In genomic region chr2:226882606-226883005, GRCh38 we compare ENCODE assay signal across 12 cellular contexts. TPM values are rescaled to one million over a fixed set of nuclear protein-coding genes. Genes with fewer than 3 reads are reported as not detected.
DNase-seq lines count a peak whose midpoint lies in the region; ATAC-seq and TF ChIP-seq lines count a peak whose summit lies in the region.
"Had no signal": no experiment of that assay in that cellular context is flagged by ENCODE, and none has a peak within 500 bp of the region (broad histone marks: within the 10 kb centered on the region; RNA-seq: fewer than 3 reads in every experiment).

No MANE protein-coding gene starts in this region.

- ATAC-seq in PC-3 = no peak
- ATAC-seq: CD8-positive, alpha-beta T cell; HCT116 had no signal

- no peaks in the 10 kb centered on the region for H3K9me2 ChIP-seq in PC-3 (replicated peaks; ENCODE audit: low read length)

- H3K4me3 ChIP-seq in PC-3 (ENCODE audit: low read length) (no peak overlapping the region), fibroblast of mammary gland (ENCODE audit: control insufficient read depth, low read depth, low read length) (no peak overlapping the region), lower leg skin (ENCODE audit: low read depth, poor library complexity, severe bottlenecking) (no peak overlapping the region), breast epithelium (no peak overlapping the region)

- DNase-seq in HCEC 1CT = peak; percentile 22
- DNase-seq in PC-3 = peak; percentile 22
- peak; percentile 28 for DNase-seq in fibroblast of mammary gland (ENCODE audit: low read depth)
- DNase-seq in lower leg skin (ENCODE audit: low spot score in 2 of 2) = no peak
- no peak for DNase-seq in T1000 (lab: John Stamatoyannopoulos, UW)
- no peak for DNase-seq in NCI-H1048 (lab: John Stamatoyannopoulos, UW)
- no peak for DNase-seq in breast epithelium (ENCODE audit: low spot score in 2 of 2)
- DNase-seq: CD8-positive, alpha-beta T cell; COR-L47; DMS153; DMS79 treated with DMSO at 0.1 percent for 48 hours had no signal

- no peak overlapping the region for H2AFZ ChIP-seq in PC-3 (ENCODE audit: low read length)

- no peaks in the 10 kb centered on the region for H3F3A ChIP-seq in PC-3 (ENCODE audit: low read length, unreplicated experiment)

- 98% methylated on average over 4 of the region's 4 CpGs for WGBS in lower leg skin, 2 donors

- H3K27ac ChIP-seq in PC-3 (ENCODE audit: low read length) = no peak overlapping the region
- no peak overlapping the region for H3K27ac ChIP-seq in breast epithelium

- no peaks in the 10 kb centered on the region for H3K27me3 ChIP-seq in PC-3 (ENCODE audit: low read length)
- H3K27me3 ChIP-seq in breast epithelium = no peaks in the 10 kb centered on the region

- H3K9me3 ChIP-seq in PC-3 (ENCODE audit: low read length) = no peaks in the 10 kb centered on the region
- peaks cover 0 to 4% of the 10 kb centered on the region in 2 donors for H3K9me3 ChIP-seq in breast epithelium

- no TSS peak for BruUV-seq in PC-3 (replicated peaks; lab: Mats Ljungman, UMichigan)

- no peaks in the 10 kb centered on the region for H4K20me1 ChIP-seq in PC-3 (ENCODE audit: low read length)

- no peaks in the 10 kb centered on the region for H3K79me2 ChIP-seq in PC-3 (ENCODE audit: low read length)

- intact Hi-C loops in PC-3 (cut with micrococcal nuclease) (no loop called here), lower leg skin (cut with DNase I; ENCODE audit: low total_unique reads) (no loop called here), breast epithelium (cut with DNase I; ENCODE audit: low total_unique reads) (no loop called here)

- H3K4me1 ChIP-seq in PC-3 (ENCODE audit: insufficient read depth, low read length) (no peaks in the 10 kb centered on the region), breast epithelium (no peaks in the 10 kb centered on the region)

- POLR2A ChIA-PET in PC-3 (lab: Charles Lee; ENCODE audit: unreplicated experiment) = no interaction called here

- no peak overlapping the region for H3K4me2 ChIP-seq in PC-3 (ENCODE audit: low read length)

- no peaks in the 10 kb centered on the region for H3K36me3 ChIP-seq in PC-3 (ENCODE audit: low read depth, low read length)
- H3K36me3 ChIP-seq in breast epithelium = no peaks in the 10 kb centered on the region

- CTCF ChIA-PET in PC-3 (lab: Charles Lee) = no interaction called here

- TF ChIP-seq CTCF in PC-3 (conservative IDR thresholded peaks at IDR 0.05; ENCODE audit: low read depth, low read length) (no peak), fibroblast of mammary gland (conservative IDR thresholded peaks at IDR 0.05; ENCODE audit: control insufficient read depth, insufficient read depth, low read depth, low read length) (no peak), lower leg skin (IDR thresholded peaks at IDR 0.05) (no peak), breast epithelium (IDR thresholded peaks at IDR 0.05) (no peak)

- no peak overlapping the region for H3K9ac ChIP-seq in PC-3 (ENCODE audit: low read length)

- TF ChIP-seq POLR2A in lower leg skin (IDR thresholded peaks at IDR 0.05) (no peak), breast epithelium (IDR thresholded peaks at IDR 0.05) (no peak)

RNA-seq across cellular contexts. Expression of gene RHBDD1, which starts 46.8 kb away (rescaled TPM):
- total RNA-seq in PC-3 (2014; rRNA removed) (7.8 and 9.1 TPM in 2 replicates), lower leg skin (10 to 100 TPM in 3 of 4 donors, 1 to 10 TPM in 1; 7.8 to 28.9 (median 18.0) TPM), breast epithelium (10 to 100 TPM; 17.9 to 46.2 (median 20.0) TPM)

Comparison
In these comparisons a context has a peak if more than half of its experiments do, and no peak if none do; other contexts are left out.
1. DNase-seq: peak in HCEC 1CT (single experiment), PC-3 (single experiment) and fibroblast of mammary gland (single experiment); none in lower leg skin (0 of 2), T1000 (single experiment), NCI-H1048 (single experiment) and breast epithelium (0 of 2).